ENCODE assay signal across 10 cellular contexts in genomic region chr10:70379581-70380176, GRCh38. TPM values are rescaled to one million over a fixed set of nuclear protein-coding genes. Genes with fewer than 3 reads are reported as not detected.
DNase-seq lines count a peak whose midpoint lies in the region; ATAC-seq and TF ChIP-seq lines count a peak whose summit lies in the region.
"Had no signal": no experiment of that assay in that cellular context is flagged by ENCODE, and none has a peak within 500 bp of the region (broad histone marks: within the 10 kb centered on the region; RNA-seq: fewer than 3 reads in every experiment).

No MANE protein-coding gene starts in this region.

- H3K4me1 ChIP-seq in DND-41 (ENCODE audit: insufficient read depth, low read length) (peaks cover 29% of the 10 kb centered on the region), body of pancreas (peaks cover 19% of the 10 kb centered on the region)

- H3K27ac ChIP-seq in DND-41 (ENCODE audit: low read length) (no peak overlapping the region), body of pancreas (no peak overlapping the region)

- H3K27me3 ChIP-seq in DND-41 (ENCODE audit: insufficient read depth, low read length, poor library complexity): no peaks in the 10 kb centered on the region
- H3K27me3 ChIP-seq in body of pancreas: no peaks in the 10 kb centered on the region

- H4K20me1 ChIP-seq in DND-41 (ENCODE audit: insufficient read depth, low read length): peaks cover 41% of the 10 kb centered on the region; the same call in 1 of the 2 replicates

- intact Hi-C loops in body of pancreas (cut with DNase I): no loop called here

- TF ChIP-seq POLR2A in body of pancreas (IDR thresholded peaks at IDR 0.05): no peak

- H3K27ac Mint-ChIP-seq in nephron progenitor cell: peak overlapping the region; percentile 32
- H3K27ac Mint-ChIP-seq: memory B cell had no signal

- peaks cover 31% of the 10 kb centered on the region for H3K36me3 ChIP-seq in DND-41 (ENCODE audit: insufficient read depth, low read length)
- H3K36me3 ChIP-seq in body of pancreas (replicated peaks in 1 of 2; ENCODE audit: insufficient read depth in 1 of 2, low read depth in 2 of 2): no peaks in the 10 kb centered on the region

- H3K4me3 Mint-ChIP-seq in nephron progenitor cell: no peak overlapping the region

- peaks cover 8% of the 10 kb centered on the region for H3K36me3 Mint-ChIP-seq in nephron progenitor cell (ENCODE audit: low read depth)
- H3K36me3 Mint-ChIP-seq: memory B cell had no signal

- H3K4me3 ChIP-seq in DND-41 (ENCODE audit: low read depth in 1 of 2, low read length in 2 of 2) (no peak overlapping the region), body of pancreas (no peak overlapping the region)

- peaks cover 27% of the 10 kb centered on the region for H3K27me3 Mint-ChIP-seq in nephron progenitor cell (ENCODE audit: low read depth, poor library complexity)

- ATAC-seq in DND-41 (ENCODE audit: insufficient read depth, low read depth) (no peak), body of pancreas (no peak), GM21825 (IDR thresholded peaks at IDR 0.05; ENCODE audit: unreplicated experiment) (no peak), HG02798 (IDR thresholded peaks at IDR 0.05; ENCODE audit: poor library complexity, unreplicated experiment) (no peak), GM21576 (IDR thresholded peaks at IDR 0.05; ENCODE audit: unreplicated experiment) (no peak)

- peaks cover 68% of the 10 kb centered on the region for H3K79me2 ChIP-seq in DND-41 (ENCODE audit: insufficient read depth, low read length)

- peak; percentile 29 for DNase-seq in DND-41
- DNase-seq in HT-29 (ENCODE audit: low spot score): peak; percentile 48
- peak in 3 of 4 donors; percentile 33 to 54 (median 41) for DNase-seq in body of pancreas
- DNase-seq in nephron progenitor cell: no peak
- no peak for DNase-seq in activated CD4-positive, alpha-beta T cell treated with anti-CD3 and anti-CD28 coated beads for 1 hour
- DNase-seq: activated effector memory CD4-positive, alpha-beta T cell treated with Interleukin-2 at 50 U/mL for 16 hours had no signal

- peaks cover 9% of the 10 kb centered on the region for H3K9me3 Mint-ChIP-seq in nephron progenitor cell

- H2AFZ ChIP-seq in DND-41 (ENCODE audit: low read depth, low read length): no peak overlapping the region

- peak; percentile 90 for TF ChIP-seq CTCF in DND-41 (IDR thresholded peaks at IDR 0.05; ENCODE audit: borderline replicate concordance, extremely low read depth, low read length, poor library complexity, severe bottlenecking)
- TF ChIP-seq CTCF in body of pancreas (IDR thresholded peaks at IDR 0.05): peak; percentile 42 to 71 (median 64)
- TF ChIP-seq CTCF in nephron progenitor cell (IDR thresholded peaks at IDR 0.05): peak; percentile 53

- H3K9ac ChIP-seq in DND-41 (ENCODE audit: low read depth, low read length): no peak overlapping the region

- 83% methylated on average over 10 to 14 of the region's 14 CpGs for WGBS in body of pancreas, 2 donors

- no peak overlapping the region for H3K4me2 ChIP-seq in DND-41 (ENCODE audit: insufficient read depth, low read length)

- H3K9me3 ChIP-seq in DND-41 (ENCODE audit: insufficient read depth, low read length, severe bottlenecking): no peaks in the 10 kb centered on the region
- H3K9me3 ChIP-seq in body of pancreas: no peaks in the 10 kb centered on the region

- peaks cover 42% of the 10 kb centered on the region for H3K4me1 Mint-ChIP-seq in nephron progenitor cell

RNA-seq across cellular contexts. Expression of gene LRRC20, which starts 2.7 kb away (rescaled TPM):
- 36.0 and 40.7 TPM in 2 replicates for total RNA-seq in HT-29 (2014; rRNA removed; shearing (Covaris generic))
- total RNA-seq in body of pancreas: 1 to 10 TPM in 1 of 2 donors, under 1 TPM in 1; 0.66 to 1.6 TPM

RNA-seq across cellular contexts. Expression of gene EIF4EBP2, which starts 24.3 kb away (rescaled TPM):
- 15.8 and 17.7 TPM in 2 replicates for total RNA-seq in HT-29 (2014; rRNA removed; shearing (Covaris generic))
- total RNA-seq in body of pancreas: 10 to 100 TPM; 44.9 to 47.1 TPM

Comparison
In these comparisons a context has a peak if more than half of its experiments do, and no peak if none do; other contexts are left out.
1. DNase-seq: peak in DND-41 (single experiment), HT-29 (single experiment) and body of pancreas (3 of 4); none in nephron progenitor cell (single experiment) and activated CD4-positive, alpha-beta T cell treated with anti-CD3 and anti-CD28 coated beads for 1 hour (single experiment).
2. RNA of gene LRRC20, which starts 2.7 kb away (total RNA-seq): 36.0 to 40.7 TPM in HT-29; 0.66 to 1.6 TPM in body of pancreas; every median in the first group is over 10 times any median in the second.
3. Peak in every context shown above with its lines, with median percentiles within 50 percentile points of each other: CTCF ChIP-seq.